In the genomic region with DNA sequence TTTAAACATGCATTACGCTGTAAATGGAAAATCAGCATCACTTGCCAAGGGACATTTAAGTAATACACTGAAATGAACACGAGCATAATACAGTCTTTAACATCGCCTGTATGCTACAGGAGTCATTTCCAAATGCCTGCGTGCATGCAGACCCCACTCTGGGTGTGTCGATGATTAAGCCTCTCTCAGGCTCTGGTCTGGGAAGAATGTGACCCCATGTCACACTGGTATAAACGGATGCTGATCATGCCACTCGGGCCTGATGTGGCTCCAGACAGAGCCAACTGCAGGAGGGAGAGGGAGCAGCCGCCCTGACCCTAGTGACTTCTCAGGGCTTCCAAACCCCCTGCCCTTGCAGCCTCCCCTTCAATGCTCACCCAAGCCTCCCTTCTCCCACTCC, we compare ENCODE assay signal across 32 cellular contexts. TPM values are rescaled to one million over a fixed set of nuclear protein-coding genes. Genes with fewer than 3 reads are reported as not detected.
DNase-seq lines count a peak whose midpoint lies in the region; ATAC-seq and TF ChIP-seq lines count a peak whose summit lies in the region.
"Had no signal": no experiment of that assay in that cellular context is flagged by ENCODE, and none has a peak within 500 bp of the region (broad histone marks: within the 10 kb centered on the region; RNA-seq: fewer than 3 reads in every experiment).

No MANE protein-coding gene starts in this region.

- no peaks in the 10 kb centered on the region for H3K27me3 Mint-ChIP-seq in activated T-helper 1 cell treated with anti-CD3 and anti-CD28 coated beads, Interleukin-12 subunit alpha, Interleukin-12 subunit beta, Interleukin-2, Interleukin-4 antibody, amounts not matched to agents 30 ng/mL and 10 ng/mL and 1 ng/mL, durations not matched to agents 14 hours and 24 hours and 36 hours (ENCODE audit: insufficient read depth)
- H3K27me3 Mint-ChIP-seq: activated CD8-positive, alpha-beta memory T cell treated with anti-CD3 and anti-CD28 coated beads, Interleukin-2, amount 10 ng/mL, durations not matched to agents 7 days and 5 days had no signal

- H3K27ac ChIP-seq in lower lobe of right lung (peak overlapping the region; percentile 70), uterus (no peak overlapping the region)
- H3K27ac ChIP-seq: A549, adrenal gland, breast epithelium, colonic mucosa, SJCRH30, spleen had no signal

- H3K36me3 Mint-ChIP-seq in activated T-helper 1 cell treated with anti-CD3 and anti-CD28 coated beads, Interleukin-12 subunit alpha, Interleukin-12 subunit beta, Interleukin-2, Interleukin-4 antibody, amounts not matched to agents 30 ng/mL and 10 ng/mL and 1 ng/mL, durations not matched to agents 14 hours and 24 hours and 36 hours (ENCODE audit: low read depth), result no peaks in the 10 kb centered on the region
- H3K36me3 Mint-ChIP-seq: activated CD8-positive, alpha-beta memory T cell treated with anti-CD3 and anti-CD28 coated beads, Interleukin-2, amount 10 ng/mL, durations not matched to agents 7 days and 5 days; CD4-positive, alpha-beta memory T cell; naive thymus-derived CD4-positive, alpha-beta T cell had no signal

- DNase-seq in EL (peak; percentile 42), Right ventricle myocardium superior (no peak), lower lobe of right lung (no peak), NCI-H774 (lab: John Stamatoyannopoulos, UW) (no peak), uterus (no peak)
- DNase-seq in activated T-helper 1 cell treated with anti-CD3 and anti-CD28 coated beads, Interleukin-12 subunit alpha, Interleukin-12 subunit beta, Interleukin-2, Interleukin-4 antibody, amounts not matched to agents 30 ng/mL and 10 ng/mL and 1 ng/mL, durations not matched to agents 14 hours and 24 hours and 36 hours (ENCODE audit: low spot score), result no peak
- DNase-seq: activated CD4-positive, alpha-beta T cell treated with anti-CD3 and anti-CD28 coated beads, Interleukin-2, amount 50 U/mL, for 1 hour; activated CD8-positive, alpha-beta memory T cell treated with anti-CD3 and anti-CD28 coated beads, Interleukin-2, amount 10 ng/mL, durations not matched to agents 7 days and 5 days; activated naive CD4-positive, alpha-beta T cell treated with Interleukin-2 at 50 U/mL for 16 hours; activated T-cell treated with anti-CD3 and anti-CD28 coated beads, Interleukin-2, amount 50 U/mL, for 72 hours; adrenal gland; AML-193; CD4-positive, alpha-beta memory T cell; colonic mucosa; effector memory CD4-positive, alpha-beta T cell; GOT3; head of caudate nucleus; naive thymus-derived CD4-positive, alpha-beta T cell; NCI-H1105 treated with DMSO at 0.1 percent for 48 hours; NCI-H1930; NCI-H2227 treated with DMSO at 0.1 percent for 48 hours; NCI-H526 treated with DMSO at 0.1 percent for 48 hours; nucleus accumbens; SJCRH30; spleen; stimulated activated CD4-positive, alpha-beta T cell treated with anti-CD3 and anti-CD28 coated beads, Interleukin-2, amount 100 ng/mL, for 48 hours had no signal

- peaks cover 24% of the 10 kb centered on the region for H3K36me3 ChIP-seq in lower lobe of right lung
- H3K36me3 ChIP-seq in skeletal muscle satellite cell (ENCODE audit: insufficient read depth, low read length), result peaks cover 9% of the 10 kb centered on the region
- H3K36me3 ChIP-seq in uterus, result no peaks in the 10 kb centered on the region
- H3K36me3 ChIP-seq: adrenal gland, breast epithelium, colonic mucosa, SJCRH30, spleen had no signal

- no peak overlapping the region for H3K4me3 Mint-ChIP-seq in activated T-helper 1 cell treated with anti-CD3 and anti-CD28 coated beads, Interleukin-12 subunit alpha, Interleukin-12 subunit beta, Interleukin-2, Interleukin-4 antibody, amounts not matched to agents 30 ng/mL and 10 ng/mL and 1 ng/mL, durations not matched to agents 14 hours and 24 hours and 36 hours
- H3K4me3 Mint-ChIP-seq: activated CD8-positive, alpha-beta memory T cell treated with anti-CD3 and anti-CD28 coated beads, Interleukin-2, amount 10 ng/mL, durations not matched to agents 7 days and 5 days; activated T-cell treated with anti-CD3 and anti-CD28 coated beads, Interleukin-2, amount 50 U/mL, for 72 hours; CD4-positive, alpha-beta memory T cell; naive thymus-derived CD4-positive, alpha-beta T cell; WTC11 had no signal

- H3K4me3 ChIP-seq in lower lobe of right lung, result no peak overlapping the region
- H3K4me3 ChIP-seq in skeletal muscle satellite cell (ENCODE audit: low read length), result no peak overlapping the region
- H3K4me3 ChIP-seq in uterus, result no peak overlapping the region
- H3K4me3 ChIP-seq: A549, adrenal gland, breast epithelium, colonic mucosa, SJCRH30, spleen had no signal

- TF ChIP-seq CTCF in lower lobe of right lung (IDR thresholded peaks at IDR 0.05) (no peak), uterus (IDR thresholded peaks at IDR 0.05) (no peak)

- H3K9me3 ChIP-seq in lower lobe of right lung (no peaks in the 10 kb centered on the region), skeletal muscle satellite cell (replicated peaks; ENCODE audit: low read length) (no peaks in the 10 kb centered on the region), uterus (no peaks in the 10 kb centered on the region)
- H3K9me3 ChIP-seq: A549, adrenal gland, breast epithelium, colonic mucosa, SJCRH30, spleen had no signal

- H3K4me1 ChIP-seq in lower lobe of right lung (peaks cover 51% of the 10 kb centered on the region), skeletal muscle satellite cell (ENCODE audit: control insufficient read depth, insufficient read depth, low read length) (peaks cover 20% of the 10 kb centered on the region), uterus (no peaks in the 10 kb centered on the region)
- H3K4me1 ChIP-seq: A549, adrenal gland, breast epithelium, colonic mucosa, SJCRH30 had no signal

- no peak overlapping the region for H3K27ac Mint-ChIP-seq in activated T-helper 1 cell treated with anti-CD3 and anti-CD28 coated beads, Interleukin-12 subunit alpha, Interleukin-12 subunit beta, Interleukin-2, Interleukin-4 antibody, amounts not matched to agents 30 ng/mL and 10 ng/mL and 1 ng/mL, durations not matched to agents 14 hours and 24 hours and 36 hours
- H3K27ac Mint-ChIP-seq: activated CD8-positive, alpha-beta memory T cell treated with anti-CD3 and anti-CD28 coated beads, Interleukin-2, amount 10 ng/mL, durations not matched to agents 7 days and 5 days; activated T-cell treated with anti-CD3 and anti-CD28 coated beads, Interleukin-2, amount 50 U/mL, for 72 hours; CD4-positive, alpha-beta memory T cell; naive thymus-derived CD4-positive, alpha-beta T cell; WTC11 had no signal

- TF ChIP-seq POLR2A in uterus (IDR thresholded peaks at IDR 0.05), result no peak

- no peaks in the 10 kb centered on the region for H3K9me3 Mint-ChIP-seq in activated T-helper 1 cell treated with anti-CD3 and anti-CD28 coated beads, Interleukin-12 subunit alpha, Interleukin-12 subunit beta, Interleukin-2, Interleukin-4 antibody, amounts not matched to agents 30 ng/mL and 10 ng/mL and 1 ng/mL, durations not matched to agents 14 hours and 24 hours and 36 hours
- H3K9me3 Mint-ChIP-seq: activated T-cell treated with anti-CD3 and anti-CD28 coated beads, Interleukin-2, amount 50 U/mL, for 72 hours; CD4-positive, alpha-beta memory T cell; naive thymus-derived CD4-positive, alpha-beta T cell had no signal

- ATAC-seq in Right ventricle myocardium superior (ENCODE audit: poor library complexity), result peak; percentile 65
- ATAC-seq in lower lobe of right lung, result peak in 1 of 2 donors; percentile 25
- ATAC-seq in HG02798 (IDR thresholded peaks at IDR 0.05; ENCODE audit: poor library complexity, unreplicated experiment), result no peak
- ATAC-seq: A549; activated CD8-positive, alpha-beta memory T cell treated with anti-CD3 and anti-CD28 coated beads, Interleukin-2, amount 10 ng/mL, durations not matched to agents 7 days and 5 days; activated T-cell treated with anti-CD3 and anti-CD28 coated beads, Interleukin-2, amount 50 U/mL, for 72 hours; naive thymus-derived CD4-positive, alpha-beta T cell; Panc1; WTC11 had no signal

- no peak overlapping the region for H3K9ac ChIP-seq in skeletal muscle satellite cell (ENCODE audit: low read depth, low read length)

- peak overlapping the region; percentile 35 for H3K4me2 ChIP-seq in skeletal muscle satellite cell (ENCODE audit: low read length)
- H3K4me2 ChIP-seq: A549 had no signal

- no peaks in the 10 kb centered on the region for H3K27me3 ChIP-seq in lower lobe of right lung (ENCODE audit: low read depth)
- H3K27me3 ChIP-seq in skeletal muscle satellite cell (ENCODE audit: control insufficient read depth, insufficient read depth, low read length), result no peaks in the 10 kb centered on the region
- no peaks in the 10 kb centered on the region for H3K27me3 ChIP-seq in uterus
- H3K27me3 ChIP-seq: adrenal gland, breast epithelium, colonic mucosa, SJCRH30, spleen had no signal

- H3K4me1 Mint-ChIP-seq in activated T-helper 1 cell treated with anti-CD3 and anti-CD28 coated beads, Interleukin-12 subunit alpha, Interleukin-12 subunit beta, Interleukin-2, Interleukin-4 antibody, amounts not matched to agents 30 ng/mL and 10 ng/mL and 1 ng/mL, durations not matched to agents 14 hours and 24 hours and 36 hours (ENCODE audit: low read depth), result no peaks in the 10 kb centered on the region
- H3K4me1 Mint-ChIP-seq: activated CD8-positive, alpha-beta memory T cell treated with anti-CD3 and anti-CD28 coated beads, Interleukin-2, amount 10 ng/mL, durations not matched to agents 7 days and 5 days; CD4-positive, alpha-beta memory T cell; naive thymus-derived CD4-positive, alpha-beta T cell had no signal

- intact Hi-C loops in Right ventricle myocardium superior (cut with DNase I) (loop anchor here (10.0 kb wide), 1 partner anchor 45 kb away; no protein-coding TSS in a partner anchor), lower lobe of right lung (cut with DNase I) (no loop called here), uterus (cut with DNase I; ENCODE audit: low total_unique reads) (no loop called here)
- intact Hi-C loops in activated T-helper 1 cell treated with anti-CD3 and anti-CD28 coated beads, Interleukin-12 subunit alpha, Interleukin-12 subunit beta, Interleukin-2, Interleukin-4 antibody, amounts not matched to agents 30 ng/mL and 10 ng/mL and 1 ng/mL, durations not matched to agents 14 hours and 24 hours and 36 hours (cut with micrococcal nuclease), result no loop called here

RNA-seq across cellular contexts. Expression of gene EMP2, which starts 10.8 kb away (rescaled TPM):
- 81.0 TPM for total RNA-seq in Right ventricle myocardium superior
- total RNA-seq in lower lobe of right lung, result 518 TPM
- total RNA-seq in skeletal muscle satellite cell (2012; rRNA removed), result 23.2 and 24.8 TPM in 2 replicates
- 10 to 100 TPM; 16.4 to 88.3 (median 32.1) TPM for total RNA-seq in uterus
- total RNA-seq in activated T-helper 1 cell treated with anti-CD3 and anti-CD28 coated beads, Interleukin-12 subunit alpha, Interleukin-12 subunit beta, Interleukin-2, Interleukin-4 antibody, amounts not matched to agents 30 ng/mL and 10 ng/mL and 1 ng/mL, durations not matched to agents 14 hours and 24 hours and 36 hours, result not detected in 2 replicates
- total RNA-seq: activated CD8-positive, alpha-beta memory T cell treated with anti-CD3 and anti-CD28 coated beads, Interleukin-2, amount 10 ng/mL, durations not matched to agents 7 days and 5 days; CD4-positive, alpha-beta memory T cell; naive thymus-derived CD4-positive, alpha-beta T cell had no signal

Comparison
In these comparisons a context has a peak if more than half of its experiments do, and no peak if none do; other contexts are left out.
1. RNA of gene EMP2, which starts 10.8 kb away (total RNA-seq): 518 TPM in lower lobe of right lung (single experiment), 81.0 TPM in Right ventricle myocardium superior (single experiment) and 16.4 to 88.3 TPM in uterus; not detected in activated T-helper 1 cell treated with anti-CD3 and anti-CD28 coated beads, Interleukin-12 subunit alpha, Interleukin-12 subunit beta, Interleukin-2, Interleukin-4 antibody, amounts not matched to agents 30 ng/mL and 10 ng/mL and 1 ng/mL, durations not matched to agents 14 hours and 24 hours and 36 hours; every median in the first group is over 10 times any median in the second.